18 cellular contexts compared by ENCODE assay signal in the genomic region with DNA sequence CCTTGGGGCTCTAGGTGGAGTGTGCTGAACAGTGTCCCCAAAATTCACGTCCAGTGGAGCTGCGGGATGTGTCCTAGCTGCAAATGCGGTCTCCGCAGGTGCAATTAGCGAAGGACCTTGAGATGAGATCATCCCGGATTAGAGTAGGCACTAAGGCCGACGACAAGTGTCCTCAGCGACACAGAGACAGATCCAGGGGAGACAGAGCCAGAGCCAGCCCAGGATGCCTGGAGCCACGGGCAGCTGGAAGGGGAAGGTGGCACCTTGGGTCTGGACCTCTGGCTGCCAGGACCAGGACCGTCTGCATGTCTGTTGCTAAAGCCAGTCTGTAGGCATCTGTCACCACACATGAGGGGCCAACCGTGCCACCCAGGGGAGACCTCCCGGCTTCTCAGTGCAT. TPM values are rescaled to one million over a fixed set of nuclear protein-coding genes. Genes with fewer than 3 reads are reported as not detected.
A peak's percentile ranks its signal among the peaks of the same experiment; 100 is the strongest.
DNase-seq lines count a peak whose midpoint lies in the region; FAIRE-seq and TF ChIP-seq lines count a peak whose summit lies in the region.
"Had no signal": no experiment of that assay in that cellular context is flagged by ENCODE, and none has a peak within 500 bp of the region (broad histone marks: within the 10 kb centered on the region; RNA-seq: fewer than 3 reads in every experiment).

No MANE protein-coding gene starts in this region.

- H4K91ac ChIP-seq in H1 (replicated peaks; ENCODE audit: insufficient read length, low read length), result no peak overlapping the region

- no peak for TF ChIP-seq RAD21 in H1 (IDR thresholded peaks at IDR 0.05 in 1 of 2, conservative IDR thresholded peaks at IDR 0.05 in 1 of 2; ENCODE audit: low read depth in 2 of 2, low read length in 2 of 2)

- H3K79me1 ChIP-seq in H1 (ENCODE audit: low read depth, low read length), result peaks cover 10% of the 10 kb centered on the region

- intact Hi-C loops in CD14-positive monocyte (cut with micrococcal nuclease), result no loop called here

- H2BK120ac ChIP-seq in H1 (replicated peaks; ENCODE audit: low read depth, low read length), result no peak overlapping the region

- no peak for DNase-seq in CD8-positive, alpha-beta memory T cell
- DNase-seq in HFFc6 (no peak), H1 (ENCODE audit: low read depth in 1 of 2, low spot score in 2 of 2) (no peak), osteocyte (ENCODE audit: extremely low spot score, unreplicated experiment) (no peak), CD14-positive monocyte (ENCODE audit: low spot score) (no peak), frontal cortex (ENCODE audit: low spot score in 2 of 2) (no peak), dedifferentiated amniotic fluid mesenchymal stem cell (ENCODE audit: extremely low spot score) (no peak)
- DNase-seq: amniotic stem cell; effector memory CD4-positive, alpha-beta T cell; hippocampal formation; KBM-7; kidney glomerular epithelial cell; mucosa of descending colon; NCI-H1105; NCI-H526 treated with DMSO at 0.1 percent for 48 hours; occipital lobe; PC-9 had no signal

- peaks cover 9% of the 10 kb centered on the region for H3K36me3 ChIP-seq in CD8-positive, alpha-beta memory T cell (ENCODE audit: insufficient read depth, low read length)
- H3K36me3 ChIP-seq in H1 (ENCODE audit: control insufficient read depth in 2 of 4, insufficient read depth in 4 of 4, low read length in 3 of 4), result peaks cover 6 to 27% (median 13%) of the 10 kb centered on the region in 4 experiments; a peak in 7 of 8 replicates

- no peaks in the 10 kb centered on the region for H3K9me3 Mint-ChIP-seq in CD8-positive, alpha-beta memory T cell
- H3K9me3 Mint-ChIP-seq in HFFc6 (no peaks in the 10 kb centered on the region), osteocyte (ENCODE audit: unreplicated experiment) (no peaks in the 10 kb centered on the region), CD14-positive monocyte (no peaks in the 10 kb centered on the region)

- no peak overlapping the region for H3K4me3 ChIP-seq in CD8-positive, alpha-beta memory T cell (ENCODE audit: low read length)
- no peak overlapping the region for H3K4me3 ChIP-seq in H1 (ENCODE audit: extremely low read depth in 1 of 4, insufficient read depth in 2 of 4, low read depth in 3 of 4, low read length in 4 of 4)
- H3K4me3 ChIP-seq: mucosa of descending colon, PC-9 had no signal

- no peak overlapping the region for H2AFZ ChIP-seq in H1 (ENCODE audit: low read length)
- H2AFZ ChIP-seq: PC-9 had no signal

- H3K27ac Mint-ChIP-seq in CD8-positive, alpha-beta memory T cell, result peak overlapping the region in 5 of 8 donors; percentile 8 to 82 (median 48)
- H3K27ac Mint-ChIP-seq in HFFc6 (peak overlapping the region; percentile 68; the same call in 1 of the 2 replicates), osteocyte (ENCODE audit: unreplicated experiment) (peak overlapping the region; percentile 38), CD14-positive monocyte (no peak overlapping the region)

- no peak for TF ChIP-seq POLR2A in H1 (IDR thresholded peaks at IDR 0.05; ENCODE audit: control extremely low read depth in 1 of 2, low read depth in 2 of 2, low read length in 2 of 2)

- no peak overlapping the region for H2BK20ac ChIP-seq in H1 (ENCODE audit: low read length)

- H3K79me2 ChIP-seq in H1 (ENCODE audit: control insufficient read depth in 1 of 2, insufficient read depth in 2 of 2, low read length in 2 of 2), result peaks cover 0 to 76% of the 10 kb centered on the region in 2 experiments; a peak in 3 of 4 replicates

- CTCF ChIA-PET in CD8-positive, alpha-beta memory T cell (lab: Charles Lee), result interaction anchor here (6.5 to 11.2 kb wide), 2 partner anchors 25 to 65 kb away, joined by 33 to 298 read pairs; a partner anchor contains a TSS
- CTCF ChIA-PET in H1 (lab: Charles Lee; ENCODE audit: partially characterized antibody), result interaction anchor here (0.7 to 9.1 kb wide), 14 partner anchors 11 to 75 kb away, joined by 3 to 120 read pairs (median 6); a partner anchor contains a TSS

- H3K4me1 ChIP-seq in CD8-positive, alpha-beta memory T cell (ENCODE audit: insufficient read depth, low read length), result peaks cover 12% of the 10 kb centered on the region
- peaks cover 0 to 10% (median 1%) of the 10 kb centered on the region in 4 experiments; a peak in 3 of 7 replicates for H3K4me1 ChIP-seq in H1 (replicated peaks in 1 of 4; ENCODE audit: control insufficient read depth in 3 of 4, insufficient read depth in 4 of 4, low read length in 3 of 4)

- no peak overlapping the region; the same call in 1 of the 2 replicates for H3K18ac ChIP-seq in H1 (ENCODE audit: extremely low read depth, low read length)

- H3K4me2 ChIP-seq in H1 (ENCODE audit: insufficient read depth in 1 of 2, low read depth in 2 of 2, low read length in 2 of 2), result no peak overlapping the region
- H3K4me2 ChIP-seq: PC-9 had no signal

- H3K36me3 Mint-ChIP-seq in CD8-positive, alpha-beta memory T cell, result peaks cover 0 to 60% (median 2%) of the 10 kb centered on the region in 3 donors
- no peaks in the 10 kb centered on the region for H3K36me3 Mint-ChIP-seq in HFFc6 (ENCODE audit: low read depth)
- H3K36me3 Mint-ChIP-seq in osteocyte (ENCODE audit: unreplicated experiment), result peaks cover 27% of the 10 kb centered on the region
- H3K36me3 Mint-ChIP-seq in CD14-positive monocyte, result peaks cover 12 to 14% of the 10 kb centered on the region in 2 donors

- FAIRE-seq in H1 (lab: Jason Lieb, UNC), result no peak
- FAIRE-seq in frontal cortex (lab: Jason Lieb, UNC), result no peak

- H3K9ac ChIP-seq in H1 (replicated peaks in 1 of 4; ENCODE audit: extremely low read depth in 1 of 4, low read depth in 3 of 4, low read length in 3 of 4), result no peak overlapping the region

- no peak overlapping the region for H3K27ac ChIP-seq in CD8-positive, alpha-beta memory T cell (ENCODE audit: low read depth, low read length)
- H3K27ac ChIP-seq in H1 (ENCODE audit: low read depth, low read length), result peak overlapping the region; percentile 9; the same call in 1 of the 2 replicates
- H3K27ac ChIP-seq: HL-60, PC-9 had no signal

- H2AK5ac ChIP-seq in H1 (ENCODE audit: low read depth, low read length), result peak overlapping the region; percentile 69; the same call in 1 of the 2 replicates

- WGBS in H1 (ENCODE audit: extremely low coverage in 1 of 2, insufficient coverage in 1 of 2, insufficient read length in 1 of 2, insufficient replicate concordance in 2 of 2, low coverage in 1 of 2, low lambda C conversion rate in 2 of 2, missing lambda C conversion rate in 1 of 2), 2 experiments, result 94% methylated on average over 13 of the region's 13 CpGs; no CpG with 5 or more reads in 1 of the 2 experiments

- POLR2A ChIA-PET in CD8-positive, alpha-beta memory T cell (lab: Charles Lee), result no interaction called here
- POLR2A ChIA-PET in H1 (lab: Charles Lee; ENCODE audit: partially characterized antibody), result interaction anchor here (1.1 to 27.1 kb wide), 5 partner anchors 9 to 63 kb away, joined by 3 to 507 read pairs (median 4); a partner anchor contains a TSS

- H3K9me3 ChIP-seq in CD8-positive, alpha-beta memory T cell (ENCODE audit: low read length), result no peaks in the 10 kb centered on the region
- no peaks in the 10 kb centered on the region for H3K9me3 ChIP-seq in H1 (ENCODE audit: insufficient read depth in 2 of 2, low read depth in 1 of 2, low read length in 1 of 2)
- H3K9me3 ChIP-seq: mucosa of descending colon had no signal

- peak overlapping the region; percentile 68; the same call in 1 of the 2 replicates for H2BK12ac ChIP-seq in H1 (ENCODE audit: low read depth, low read length)

- no peak for TF ChIP-seq CTCF in HFFc6 (IDR thresholded peaks at IDR 0.05)
- TF ChIP-seq CTCF in H1 (IDR thresholded peaks at IDR 0.05; ENCODE audit: control extremely low read depth in 1 of 3, insufficient read depth in 1 of 3, low read depth in 1 of 3, low read length in 3 of 3), result no peak
- no peak for TF ChIP-seq CTCF in osteocyte (IDR thresholded peaks at IDR 0.05)
- TF ChIP-seq CTCF in CD14-positive monocyte (IDR thresholded peaks at IDR 0.05), result no peak

- no peaks in the 10 kb centered on the region for H3K27me3 Mint-ChIP-seq in CD8-positive, alpha-beta memory T cell
- H3K27me3 Mint-ChIP-seq in HFFc6 (ENCODE audit: insufficient read depth) (peaks cover 2% of the 10 kb centered on the region; the same call in 1 of the 2 replicates), osteocyte (ENCODE audit: unreplicated experiment) (no peaks in the 10 kb centered on the region), CD14-positive monocyte (ENCODE audit: low read depth in 3 of 3) (peaks cover 0 to 3% (median 3%) of the 10 kb centered on the region in 3 donors)

- peak overlapping the region; percentile 75 for H3K4ac ChIP-seq in H1 (replicated peaks; ENCODE audit: insufficient read length, low read depth, low read length)

- TF ChIP-seq EP300 in H1 (IDR thresholded peaks at IDR 0.05; ENCODE audit: borderline replicate concordance in 1 of 2, low read depth in 2 of 2, low read length in 2 of 2), result no peak

- H3K27me3 ChIP-seq in CD8-positive, alpha-beta memory T cell (ENCODE audit: insufficient read depth, low read length, poor library complexity, severe bottlenecking), result no peaks in the 10 kb centered on the region
- no peaks in the 10 kb centered on the region for H3K27me3 ChIP-seq in H1 (replicated peaks in 1 of 4; ENCODE audit: control insufficient read depth in 3 of 4, extremely low read depth in 1 of 4, insufficient read depth in 3 of 4, low read length in 3 of 4)

- no peak overlapping the region for H3K23ac ChIP-seq in H1 (ENCODE audit: insufficient read length)

- no peak overlapping the region for H3K14ac ChIP-seq in H1 (ENCODE audit: insufficient read length)

- H3K56ac ChIP-seq in H1 (replicated peaks; ENCODE audit: insufficient read length, low read depth, low read length), result no peak overlapping the region

- peaks cover 18 to 24% of the 10 kb centered on the region in 2 experiments for H4K20me1 ChIP-seq in H1 (replicated peaks in 1 of 2; ENCODE audit: control insufficient read depth in 1 of 2, insufficient read depth in 2 of 2, low read length in 2 of 2)

- no peak overlapping the region for H3K4me3 Mint-ChIP-seq in CD8-positive, alpha-beta memory T cell
- no peak overlapping the region for H3K4me3 Mint-ChIP-seq in HFFc6
- no peak overlapping the region for H3K4me3 Mint-ChIP-seq in osteocyte (ENCODE audit: unreplicated experiment)
- H3K4me3 Mint-ChIP-seq in CD14-positive monocyte, result no peak overlapping the region

- no peak overlapping the region for H2BK15ac ChIP-seq in H1 (ENCODE audit: low read length)

- peaks cover 1 to 4% (median 4%) of the 10 kb centered on the region in 3 donors for H3K4me1 Mint-ChIP-seq in CD8-positive, alpha-beta memory T cell
- H3K4me1 Mint-ChIP-seq in HFFc6 (ENCODE audit: low read depth) (peaks cover 9% of the 10 kb centered on the region), osteocyte (ENCODE audit: unreplicated experiment) (peaks cover 61% of the 10 kb centered on the region), CD14-positive monocyte (no peaks in the 10 kb centered on the region)

- H2BK5ac ChIP-seq in H1 (ENCODE audit: low read depth, low read length), result peak overlapping the region; percentile 24

- H3K23me2 ChIP-seq in H1 (ENCODE audit: low read depth, low read length), result no peaks in the 10 kb centered on the region

- H4K8ac ChIP-seq in H1 (ENCODE audit: extremely low read depth, insufficient read depth, low read length), result no peak overlapping the region

- H4K5ac ChIP-seq in H1 (ENCODE audit: insufficient read length, low read depth, low read length), result no peak overlapping the region

RNA-seq across cellular contexts. Expression of a gene that starts 24.5 kb away (rescaled TPM):
- 100 to 1,000 TPM; 366 to 383 TPM for total RNA-seq in CD8-positive, alpha-beta memory T cell
- 20.7 TPM for polyA plus RNA-seq in CD8-positive, alpha-beta memory T cell
- total RNA-seq in HFFc6 (2021; fragmentation: NEBNext Ultra II Directional; extraction: Animal tissue kit (Norgen Biotek cat#: 25700)), result 100 to 1,000 TPM; 112 to 133 (median 124) TPM
- total RNA-seq in H1 (2021; fragmentation: NEBNext Ultra II Directional; extraction: Animal tissue kit (Norgen Biotek cat#: 25700)), result 327 and 341 TPM in 2 replicates
- 68.2 and 161 TPM in 2 replicates for polyA plus RNA-seq in H1 (2011; rRNA removed)
- 65.1 TPM for polyA plus RNA-seq in H1 (2011; cell fraction: cytosol; rRNA removed)
- polyA plus RNA-seq in H1 (2011; cell fraction: nucleus; rRNA removed), result 122 TPM
- 126 to 176 TPM (median 151 TPM) in 4 replicates for polyA plus RNA-seq in H1 (2012, experiment 1 of 2)
- polyA plus RNA-seq in H1 (2012, experiment 2 of 2), result 202 TPM
- 316 TPM for polyA plus RNA-seq in H1 (2013, experiment 1 of 2)
- 381 TPM for polyA plus RNA-seq in H1 (2013, experiment 2 of 2)
- polyA minus RNA-seq in H1 (2011; rRNA and poly(A)+ RNA removed), result 34.4 and 63.7 TPM in 2 replicates
- 84.2 TPM for polyA minus RNA-seq in H1 (2011; cell fraction: cytosol; rRNA and poly(A)+ RNA removed)
- 42.4 TPM for polyA minus RNA-seq in H1 (2011; cell fraction: nucleus; rRNA and poly(A)+ RNA removed)
- total RNA-seq in osteocyte, result 127 and 133 TPM in 2 replicates
- polyA plus RNA-seq in CD14-positive monocyte, result 1 to 10 TPM in 1 of 2 donors, under 1 TPM in 1; 0.40 to 1.1 TPM
- total RNA-seq in frontal cortex, result 13.9 TPM

Comparison
In these comparisons a context has a peak if more than half of its experiments do, and no peak if none do; other contexts are left out.
1. H3K27ac Mint-ChIP-seq: peak in CD8-positive, alpha-beta memory T cell (5 of 8), HFFc6 (single experiment) and osteocyte (single experiment); none in CD14-positive monocyte (0 of 7).